8 cellular contexts compared by ENCODE assay signal in the genomic region with DNA sequence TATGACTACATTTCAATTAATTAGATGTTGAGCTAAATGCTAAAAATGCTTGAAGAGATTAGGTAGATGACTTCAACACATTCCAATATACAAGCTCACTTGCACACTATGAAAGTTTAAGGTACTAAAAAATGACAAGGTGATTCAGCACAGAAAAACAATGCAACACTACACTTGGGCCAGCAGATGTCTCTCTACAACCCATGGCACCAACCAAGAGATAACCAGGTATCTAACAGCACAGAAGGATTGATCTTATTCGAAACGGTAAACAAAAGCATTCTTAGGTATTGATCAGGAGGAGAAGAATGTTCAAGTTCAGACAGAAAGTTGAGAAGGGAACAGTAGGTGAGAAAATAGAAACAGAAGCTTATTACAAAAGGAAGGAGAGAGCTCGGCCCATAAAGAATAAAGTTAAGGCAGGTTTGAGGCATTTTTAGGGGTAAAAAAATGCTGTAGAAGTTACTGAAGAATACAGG.
DNase-seq lines count a peak whose midpoint lies in the region; ATAC-seq and TF ChIP-seq lines count a peak whose summit lies in the region.

No MANE protein-coding gene starts in this region.

- peaks cover 25 to 57% of the 10 kb centered on the region in 2 experiments for H3K79me1 ChIP-seq in IMR-90 (ENCODE audit: low read depth in 1 of 2, low read length in 2 of 2)

- TF ChIP-seq POLR2A in IMR-90 (IDR thresholded peaks at IDR 0.05; ENCODE audit: low read depth, low read length), result no peak

- intact Hi-C loops in IMR-90 (cut with micrococcal nuclease), result loop anchor here (1.0 kb wide), 1 partner anchor 58 kb away; no protein-coding TSS in a partner anchor

- no peak overlapping the region for H3K18ac ChIP-seq in IMR-90 (ENCODE audit: low read depth, low read length)

- DNase-seq in AG04449 (ENCODE audit: low read depth, low spot score), result no peak
- DNase-seq in IMR-90, result peak; percentile 59
- DNase-seq in RWPE2 (ENCODE audit: low spot score), result no peak
- peak; percentile 26 for DNase-seq in fibroblast of gingiva (ENCODE audit: low read depth)
- DNase-seq in osteoblast (ENCODE audit: insufficient read length, low spot score, missing footprints), result peak; percentile 48
- DNase-seq in cortex of kidney (lab: John Stamatoyannopoulos, UW), result no peak

- H3K9ac ChIP-seq in IMR-90 (ENCODE audit: low read depth, low read length), result no peak overlapping the region

- no peak overlapping the region for H3K14ac ChIP-seq in IMR-90 (replicated peaks; ENCODE audit: low read depth, low read length)

- no peak overlapping the region for H4K5ac ChIP-seq in IMR-90 (ENCODE audit: low read depth, low read length)

- no peak overlapping the region for H2AK9ac ChIP-seq in IMR-90 (replicated peaks; ENCODE audit: low read depth, low read length, poor library complexity)

- no peak overlapping the region for H3K56ac ChIP-seq in IMR-90 (ENCODE audit: extremely low read depth, insufficient read depth, low read length)

- H3K27me3 ChIP-seq in IMR-90 (ENCODE audit: control insufficient read depth, insufficient read depth, low read length), result no peaks in the 10 kb centered on the region
- H3K27me3 ChIP-seq in RWPE2 (ENCODE audit: insufficient read depth, poor library complexity, severe bottlenecking), result no peaks in the 10 kb centered on the region
- H3K27me3 ChIP-seq in osteoblast (ENCODE audit: insufficient read depth, low read length), result no peaks in the 10 kb centered on the region

- TF ChIP-seq CTCF in AG04449 (IDR thresholded peaks at IDR 0.05; ENCODE audit: insufficient read depth, low read length, missing control alignments) (peak; percentile 63), GM12873 (IDR thresholded peaks at IDR 0.05; ENCODE audit: insufficient read depth, low read depth, low read length, missing control alignments) (peak; percentile 80), IMR-90 (conservative IDR thresholded peaks at IDR 0.05; ENCODE audit: low read depth, low read length) (peak; percentile 62), RWPE2 (IDR thresholded peaks at IDR 0.05; ENCODE audit: poor library complexity, severe bottlenecking) (peak; percentile 96), osteoblast (IDR thresholded peaks at IDR 0.05; ENCODE audit: extremely low read depth, low read depth, low read length) (peak; percentile 73)

- H3K23ac ChIP-seq in IMR-90 (ENCODE audit: low read depth, low read length), result no peak overlapping the region

- no peak overlapping the region for H2BK120ac ChIP-seq in IMR-90 (ENCODE audit: low read depth, low read length)

- H3K4me1 ChIP-seq in IMR-90 (ENCODE audit: control insufficient read depth, insufficient read depth, low read length) (peaks cover 5% of the 10 kb centered on the region; the same call in 1 of the 2 replicates), RWPE2 (ENCODE audit: insufficient read depth, poor library complexity, severe bottlenecking) (peaks cover 7% of the 10 kb centered on the region), osteoblast (ENCODE audit: insufficient read depth, low read length) (no peaks in the 10 kb centered on the region)

- H2AFZ ChIP-seq in IMR-90 (replicated peaks; ENCODE audit: low read length, poor library complexity) (no peak overlapping the region), osteoblast (ENCODE audit: low read length) (no peak overlapping the region)

- ATAC-seq in IMR-90 (ENCODE audit: low read depth), result peak; percentile 73
- ATAC-seq in RWPE2 (ENCODE audit: low read depth), result peak; percentile 90
- no peak for ATAC-seq in HG02798 (IDR thresholded peaks at IDR 0.05; ENCODE audit: poor library complexity, unreplicated experiment)

- in situ Hi-C loops in IMR-90 (cut with MboI; ENCODE audit: low sequenced_read_pairs), result no loop called here

- peaks cover 7% of the 10 kb centered on the region; the same call in 1 of the 2 replicates for H4K20me1 ChIP-seq in IMR-90 (ENCODE audit: insufficient read depth, low read length)
- peaks cover 20% of the 10 kb centered on the region for H4K20me1 ChIP-seq in osteoblast (ENCODE audit: insufficient read depth, low read length)

- H3K36me3 ChIP-seq in IMR-90 (ENCODE audit: control insufficient read depth, insufficient read depth, low read length) (peaks cover 9% of the 10 kb centered on the region), RWPE2 (ENCODE audit: low read depth) (no peaks in the 10 kb centered on the region), osteoblast (ENCODE audit: insufficient read depth, low read length) (peaks cover 12% of the 10 kb centered on the region)

- no peak overlapping the region for H2BK15ac ChIP-seq in IMR-90 (ENCODE audit: low read depth, low read length)

- no peak overlapping the region for H3K4me3 ChIP-seq in AG04449 (ENCODE audit: low read depth, low read length)
- no peak overlapping the region for H3K4me3 ChIP-seq in IMR-90 (ENCODE audit: insufficient read depth, low read depth, low read length)
- no peak overlapping the region for H3K4me3 ChIP-seq in RWPE2 (ENCODE audit: severe bottlenecking)
- no peak overlapping the region for H3K4me3 ChIP-seq in osteoblast (ENCODE audit: insufficient read depth, low read length)

- CTCF ChIA-PET in AG04449 (lab: Yijun Ruan, JAX) (interaction anchor here (0.8 to 6.6 kb wide), 34 partner anchors 8 to 538 kb away, joined by 3 to 122 read pairs (median 5); no protein-coding TSS in a partner anchor), IMR-90 (lab: Yijun Ruan, JAX) (interaction anchor here (0.7 to 1.9 kb wide), 12 partner anchors 11 to 145 kb away, joined by 3 to 9 read pairs (median 4); no protein-coding TSS in a partner anchor)

- dilution Hi-C loops in IMR-90 (cut with HindIII; ENCODE audit: low sequenced_read_pairs, unreplicated experiment), result no loop called here

- peaks cover 6% of the 10 kb centered on the region; the same call in 1 of the 2 replicates for H3K9me1 ChIP-seq in IMR-90 (ENCODE audit: insufficient read depth, low read length)

- BruUV-seq in IMR-90 (replicated peaks; lab: Mats Ljungman, UMichigan), result no TSS peak

- H3K27ac ChIP-seq in IMR-90 (ENCODE audit: insufficient read depth, low read length) (no peak overlapping the region), RWPE2 (ENCODE audit: poor library complexity, severe bottlenecking) (no peak overlapping the region), osteoblast (ENCODE audit: low read depth, low read length) (no peak overlapping the region)

- H4K91ac ChIP-seq in IMR-90 (ENCODE audit: insufficient read depth, low read depth, low read length), result no peak overlapping the region

- peak; percentile 79 for TF ChIP-seq RAD21 in IMR-90 (IDR thresholded peaks at IDR 0.05; ENCODE audit: low read length)

- POLR2A ChIA-PET in AG04449 (lab: Yijun Ruan, JAX) (no interaction called here), IMR-90 (lab: Charles Lee; ENCODE audit: unreplicated experiment) (no interaction called here)

- no peak overlapping the region for H3K4ac ChIP-seq in IMR-90 (ENCODE audit: low read depth, low read length)

- H3K9me3 ChIP-seq in IMR-90 (ENCODE audit: control insufficient read depth, insufficient read depth, low read length), result no peaks in the 10 kb centered on the region
- no peaks in the 10 kb centered on the region for H3K9me3 ChIP-seq in RWPE2 (ENCODE audit: severe bottlenecking)
- H3K9me3 ChIP-seq in osteoblast (ENCODE audit: low read depth, low read length), result no peaks in the 10 kb centered on the region

- H4K8ac ChIP-seq in IMR-90 (ENCODE audit: low read depth in 2 of 2, low read length in 2 of 2), result no peak overlapping the region

- H2AK5ac ChIP-seq in IMR-90 (ENCODE audit: low read depth, low read length), result no peak overlapping the region

- H3K4me2 ChIP-seq in IMR-90 (ENCODE audit: low read depth, low read length) (no peak overlapping the region), osteoblast (ENCODE audit: insufficient read depth, low read length) (no peak overlapping the region)

- no peak overlapping the region for H2BK20ac ChIP-seq in IMR-90 (ENCODE audit: low read depth, low read length)

- WGBS in IMR-90 (ENCODE audit: extremely low coverage in 2 of 2, insufficient read length in 1 of 2), 2 experiments, result no CpG with 5 or more reads among the region's 3 CpGs

- peak overlapping the region; percentile 27 for H2BK5ac ChIP-seq in IMR-90 (ENCODE audit: low read depth, low read length, poor library complexity, severe bottlenecking)

- H3K79me2 ChIP-seq in osteoblast (ENCODE audit: insufficient read depth, low read length), result peaks cover 80% of the 10 kb centered on the region

TF ChIP-seq in IMR-90, 13 proteins besides CTCF, POLR2A, EP300 and RAD21:
- TF ChIP-seq RFX5 (IDR thresholded peaks at IDR 0.05; ENCODE audit: low read depth, low read length) (no peak), CHD1 (IDR thresholded peaks at IDR 0.05; ENCODE audit: low read depth, low read length) (no peak), MXI1 (IDR thresholded peaks at IDR 0.05; ENCODE audit: borderline replicate concordance, low read depth, low read length) (no peak), MAFK (IDR thresholded peaks at IDR 0.05; ENCODE audit: low read depth, low read length) (no peak), SMC3 (IDR thresholded peaks at IDR 0.05; ENCODE audit: low read depth, low read length) (peak; percentile 71)

Comparison
In these comparisons a context has a peak if more than half of its experiments do, and no peak if none do; other contexts are left out.
1. DNase-seq: peak in IMR-90 (single experiment), fibroblast of gingiva (single experiment) and osteoblast (single experiment); none in AG04449 (single experiment), RWPE2 (single experiment) and cortex of kidney (single experiment).
2. Peak in every context shown above with its lines, with median percentiles within 50 percentile points of each other: CTCF ChIP-seq.